In the genomic region with DNA sequence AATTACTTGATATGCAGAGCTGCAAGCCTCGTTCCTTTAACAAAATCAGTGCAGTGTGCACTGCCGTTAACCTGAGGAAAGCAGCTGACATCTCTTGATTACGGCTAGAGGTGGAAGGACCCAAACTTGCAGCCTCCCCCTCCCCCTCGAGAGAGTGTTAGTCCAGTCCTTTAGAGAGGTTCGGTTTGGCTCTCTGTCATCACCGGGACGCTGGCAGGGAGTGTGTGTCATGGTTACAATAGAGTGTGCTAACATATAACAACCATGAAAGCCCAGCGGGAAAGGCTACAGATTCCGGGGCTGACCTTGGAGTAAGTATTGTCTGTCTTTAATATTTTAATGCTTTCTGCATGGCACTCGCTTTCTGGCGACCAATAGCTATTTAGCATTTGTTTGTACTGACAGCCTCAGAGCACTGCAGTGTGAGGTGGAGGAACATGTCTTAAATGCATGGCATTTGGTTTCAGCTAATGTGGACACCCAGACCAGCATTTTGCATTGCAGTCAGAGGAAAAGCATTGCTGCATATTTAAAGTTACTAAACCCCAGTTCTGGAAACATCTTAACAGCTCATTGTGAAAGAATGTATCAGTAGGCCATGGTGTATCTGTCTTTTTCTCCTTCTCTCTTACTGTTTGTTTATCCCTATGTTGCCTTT, we compare ENCODE assay signal across 9 cellular contexts.
A peak's percentile ranks its signal among the peaks of the same experiment; 100 is the strongest.
DNase-seq lines count a peak whose midpoint lies in the region; ATAC-seq, FAIRE-seq and TF ChIP-seq lines count a peak whose summit lies in the region.
"Had no signal": no experiment of that assay in that cellular context is flagged by ENCODE, and none has a peak within 500 bp of the region (broad histone marks: within the 10 kb centered on the region; RNA-seq: fewer than 3 reads in every experiment).

No MANE protein-coding gene starts in this region.

- H3K36me3 ChIP-seq in bronchial epithelial cell (ENCODE audit: control insufficient read depth, insufficient read depth, low read length) (no peaks in the 10 kb centered on the region), stomach (no peaks in the 10 kb centered on the region)

- H3K4me1 Mint-ChIP-seq in HFFc6 (ENCODE audit: low read depth) = peaks cover 52% of the 10 kb centered on the region
- H3K4me1 Mint-ChIP-seq: naive thymus-derived CD8-positive, alpha-beta T cell had no signal

- peak overlapping the region; percentile 15 for H3K4me3 ChIP-seq in bronchial epithelial cell (ENCODE audit: low read depth, low read length)
- H3K4me3 ChIP-seq in stomach = peak overlapping the region; percentile 24 to 36 (median 30)

- no peak for TF ChIP-seq EP300 in stomach (IDR thresholded peaks at IDR 0.05)

- H3K27ac Mint-ChIP-seq in HFFc6 = peak overlapping the region; percentile 83
- H3K27ac Mint-ChIP-seq: naive thymus-derived CD8-positive, alpha-beta T cell had no signal

- peaks cover 2% of the 10 kb centered on the region; the same call in 1 of the 2 replicates for H3K27me3 Mint-ChIP-seq in HFFc6 (ENCODE audit: insufficient read depth)

- H3K9me3 Mint-ChIP-seq in HFFc6 = no peaks in the 10 kb centered on the region
- H3K9me3 Mint-ChIP-seq: naive thymus-derived CD8-positive, alpha-beta T cell had no signal

- DNase-seq in HFFc6 = peak; percentile 82
- peak; percentile 74 for DNase-seq in bronchial epithelial cell (ENCODE audit: low read depth)
- DNase-seq in kidney glomerular epithelial cell (lab: John Stamatoyannopoulos, UW) = peak; percentile 53
- DNase-seq in stomach = no peak
- no peak for DNase-seq in activated naive CD4-positive, alpha-beta T cell treated with Interleukin-2 at 50 U/mL for 16 hours
- no peak for DNase-seq in DMS79 (lab: John Stamatoyannopoulos, UW)
- no peak for DNase-seq in GM12891 (ENCODE audit: insufficient read length, low spot score)
- DNase-seq: naive thymus-derived CD8-positive, alpha-beta T cell had no signal

- 29 to 47% (median 30%) methylated on average over 11 of the region's 11 CpGs for WGBS in stomach, 5 donors

- TF ChIP-seq CTCF in HFFc6 (IDR thresholded peaks at IDR 0.05) (no peak), bronchial epithelial cell (IDR thresholded peaks at IDR 0.05; ENCODE audit: insufficient read depth, low read length, severe bottlenecking) (no peak), stomach (IDR thresholded peaks at IDR 0.05) (no peak)

- no peaks in the 10 kb centered on the region for H3K36me3 Mint-ChIP-seq in HFFc6 (ENCODE audit: low read depth)

- ATAC-seq in HG03378 (IDR thresholded peaks at IDR 0.05; ENCODE audit: unreplicated experiment) = no peak
- ATAC-seq: naive thymus-derived CD8-positive, alpha-beta T cell had no signal

- FAIRE-seq in bronchial epithelial cell (lab: Jason Lieb, UNC) (no peak), GM12891 (lab: Jason Lieb, UNC) (no peak)

- H3K9me3 ChIP-seq in stomach = no peaks in the 10 kb centered on the region

- intact Hi-C loops in stomach (cut with DNase I; ENCODE audit: low total_unique reads) = no loop called here

- H3K4me1 ChIP-seq in stomach = peaks cover 10 to 34% (median 26%) of the 10 kb centered on the region in 4 donors

- TF ChIP-seq POLR2A in stomach (IDR thresholded peaks at IDR 0.05) (no peak), GM12891 (IDR thresholded peaks at IDR 0.05; ENCODE audit: low read depth, low read length) (no peak)

- H3K27ac ChIP-seq in stomach = peak overlapping the region; percentile 22 to 69 (median 39)

- H3K27me3 ChIP-seq in bronchial epithelial cell (ENCODE audit: control insufficient read depth, insufficient read depth, low read length) (no peaks in the 10 kb centered on the region), stomach (no peaks in the 10 kb centered on the region)

- H3K4me3 Mint-ChIP-seq in HFFc6 = peak overlapping the region; percentile 85
- H3K4me3 Mint-ChIP-seq: naive thymus-derived CD8-positive, alpha-beta T cell had no signal

TF ChIP-seq in GM12891, 5 proteins besides CTCF, POLR2A, EP300 and RAD21:
- TF ChIP-seq TAF1 (IDR thresholded peaks at IDR 0.05; ENCODE audit: low read depth, low read length) = no peak

Comparison
In these comparisons a context has a peak if more than half of its experiments do, and no peak if none do; other contexts are left out.
1. DNase-seq: peak in HFFc6 (single experiment), bronchial epithelial cell (single experiment) and kidney glomerular epithelial cell (single experiment); none in stomach (single experiment), activated naive CD4-positive, alpha-beta T cell treated with Interleukin-2 at 50 U/mL for 16 hours (single experiment), DMS79 (single experiment) and GM12891 (single experiment).